13 cellular contexts compared by ENCODE assay signal in the genomic region with DNA sequence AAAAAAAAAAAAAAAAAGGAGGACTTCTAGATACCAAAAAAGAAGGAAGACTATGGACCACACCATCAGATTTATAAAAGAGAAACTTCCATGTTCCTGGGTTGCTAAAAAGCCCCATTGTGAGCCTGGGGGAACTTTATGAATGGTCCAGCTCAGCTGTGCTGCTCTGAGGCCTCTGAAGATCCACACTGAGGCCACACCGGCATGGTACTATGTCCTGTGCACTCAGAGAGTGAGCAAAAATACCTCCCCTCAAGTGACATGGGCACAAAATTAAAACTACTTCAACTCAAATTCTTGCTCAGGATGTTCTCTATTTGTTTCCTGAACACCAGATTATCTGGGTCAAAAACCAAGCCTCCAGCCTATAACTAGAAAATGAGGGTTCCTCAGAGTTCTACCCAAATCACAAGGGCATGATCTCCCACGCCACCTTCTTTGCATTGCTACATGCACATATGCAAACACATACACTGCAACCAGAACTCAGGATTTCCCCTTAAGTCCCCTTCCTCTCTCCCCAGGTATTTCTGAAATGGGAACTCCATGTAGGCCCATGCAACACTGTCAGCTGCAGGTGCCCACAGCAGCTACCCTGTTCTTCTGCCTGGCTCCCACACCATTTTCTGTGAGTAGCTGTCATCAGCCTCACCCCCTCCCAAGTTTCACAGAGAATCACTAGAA.
A peak's percentile ranks its signal among the peaks of the same experiment; 100 is the strongest.
DNase-seq lines count a peak whose midpoint lies in the region; ATAC-seq lines count a peak whose summit lies in the region.
"Had no signal": no experiment of that assay in that cellular context is flagged by ENCODE, and none has a peak within 500 bp of the region (broad histone marks: within the 10 kb centered on the region; RNA-seq: fewer than 3 reads in every experiment).

No MANE protein-coding gene starts in this region.

- no peak overlapping the region for H2BK15ac ChIP-seq in neuronal stem cell (ENCODE audit: low read length)

- DNase-seq in neuronal stem cell (ENCODE audit: low spot score) (no peak), OCI-M2 (lab: John Stamatoyannopoulos, UW; ENCODE audit: unreplicated experiment) (no peak), cardiac septum (ENCODE audit: low spot score) (no peak), HPDE6-E6E7 (ENCODE audit: extremely low spot score) (no peak)
- DNase-seq: caudate nucleus, mesendoderm, occipital lobe, SHP77 treated with DMSO at 0.1 percent for 48 hours had no signal

- H3K4me3 ChIP-seq in neuronal stem cell (ENCODE audit: low read length in 2 of 2): no peak overlapping the region
- H3K4me3 ChIP-seq: skin epidermis had no signal

- H3K14ac ChIP-seq in neuronal stem cell (ENCODE audit: low read length): no peak overlapping the region

- WGBS in neuronal stem cell (ENCODE audit: extremely low coverage in 2 of 2, insufficient read length in 2 of 2, insufficient replicate concordance in 1 of 2), 2 donors: no CpG with 5 or more reads among the region's 2 CpGs

- no peak overlapping the region for H4K91ac ChIP-seq in neuronal stem cell (ENCODE audit: low read depth, low read length, poor library complexity)

- H3K36me3 Mint-ChIP-seq in IgD-negative memory B cell: no peaks in the 10 kb centered on the region
- H3K36me3 Mint-ChIP-seq: activated naive CD8-positive, alpha-beta T cell had no signal

- intact Hi-C loops in cardiac septum (cut with DNase I): no loop called here

- no peak overlapping the region for H2AK5ac ChIP-seq in neuronal stem cell (ENCODE audit: low read depth, low read length)

- no peak overlapping the region for H2BK5ac ChIP-seq in neuronal stem cell (ENCODE audit: low read length)

- peak overlapping the region in 2 of 4 donors; percentile 66 to 76 for H3K4me3 Mint-ChIP-seq in IgD-negative memory B cell
- H3K4me3 Mint-ChIP-seq: activated naive CD8-positive, alpha-beta T cell had no signal

- peaks cover 0 to 1% (median 0%) of the 10 kb centered on the region in 3 donors for H3K9me3 Mint-ChIP-seq in IgD-negative memory B cell

- no peak overlapping the region for H3K4ac ChIP-seq in neuronal stem cell (ENCODE audit: low read length)

- H3K27me3 ChIP-seq in neuronal stem cell (ENCODE audit: control insufficient read depth in 3 of 3, insufficient read depth in 3 of 3, low read depth in 1 of 3, low read length in 3 of 3): no peaks in the 10 kb centered on the region

- no peaks in the 10 kb centered on the region for H3K36me3 ChIP-seq in neuronal stem cell (replicated peaks in 1 of 2; ENCODE audit: control insufficient read depth in 2 of 2, insufficient read depth in 2 of 2, low read length in 2 of 2)

- peak overlapping the region in 2 of 3 donors; percentile 24 to 80 for H3K27ac Mint-ChIP-seq in IgD-negative memory B cell
- H3K27ac Mint-ChIP-seq: activated naive CD8-positive, alpha-beta T cell had no signal

- peaks cover 1% of the 10 kb centered on the region for H3K79me1 ChIP-seq in neuronal stem cell (ENCODE audit: low read depth, low read length)

- H3K18ac ChIP-seq in neuronal stem cell (ENCODE audit: low read length): no peak overlapping the region

- no peak overlapping the region for H2BK12ac ChIP-seq in neuronal stem cell (ENCODE audit: low read length)

- no peak overlapping the region for H4K8ac ChIP-seq in neuronal stem cell (ENCODE audit: low read depth, low read length)

- peaks cover 0 to 2% of the 10 kb centered on the region in 2 donors for H3K4me1 ChIP-seq in neuronal stem cell (ENCODE audit: control insufficient read depth in 2 of 2, insufficient read depth in 1 of 2, low read depth in 1 of 2, low read length in 2 of 2)

- H3K23ac ChIP-seq in neuronal stem cell (ENCODE audit: low read depth, low read length, poor library complexity): no peak overlapping the region

- H3K27ac ChIP-seq in neuronal stem cell (replicated peaks; ENCODE audit: low read length): no peak overlapping the region
- H3K27ac ChIP-seq: skin epidermis had no signal

- H3K9me3 ChIP-seq in neuronal stem cell (replicated peaks in 1 of 2; ENCODE audit: control insufficient read depth in 2 of 2, insufficient read depth in 1 of 2, low read depth in 1 of 2, low read length in 2 of 2): peaks cover 0 to 2% of the 10 kb centered on the region in 2 donors

- no peak overlapping the region for H2BK120ac ChIP-seq in neuronal stem cell (ENCODE audit: low read depth, low read length)

- ATAC-seq in GM18907 (IDR thresholded peaks at IDR 0.05; ENCODE audit: unreplicated experiment): peak; percentile 70
- peak; percentile 73 for ATAC-seq in GM21825 (IDR thresholded peaks at IDR 0.05; ENCODE audit: unreplicated experiment)

- no peak overlapping the region for H3K9ac ChIP-seq in neuronal stem cell (ENCODE audit: low read depth, low read length, poor library complexity)

- peaks cover 19 to 24% (median 22%) of the 10 kb centered on the region in 3 donors for H3K4me1 Mint-ChIP-seq in IgD-negative memory B cell

- no peaks in the 10 kb centered on the region for H3K27me3 Mint-ChIP-seq in IgD-negative memory B cell
- H3K27me3 Mint-ChIP-seq: activated naive CD8-positive, alpha-beta T cell had no signal

- peak overlapping the region; percentile 29 for H2AFZ ChIP-seq in neuronal stem cell (ENCODE audit: low read length)

- H3K4me2 ChIP-seq in neuronal stem cell (ENCODE audit: insufficient read depth, low read length, poor library complexity, severe bottlenecking): no peak overlapping the region
